Comparison of ENCODE assay signal across 30 cellular contexts in the genomic region with DNA sequence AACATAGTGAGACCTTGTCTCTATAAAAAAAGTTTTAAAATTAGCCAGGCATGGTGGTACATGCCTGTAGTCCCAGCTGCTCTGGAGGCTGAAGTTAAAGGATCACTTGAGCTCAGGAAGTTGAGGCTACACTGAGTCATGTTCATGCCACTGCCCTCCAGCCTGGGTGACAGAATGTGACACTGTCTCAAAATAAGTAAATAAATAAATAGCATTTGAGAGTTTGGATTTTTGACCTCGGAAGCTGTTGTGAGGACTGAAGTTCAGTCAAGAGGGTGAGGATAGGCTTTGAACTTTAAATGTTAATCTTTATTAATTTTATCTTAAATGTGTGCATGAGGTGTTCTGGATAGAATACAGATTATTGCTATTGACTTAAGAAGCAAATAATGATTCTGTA.
"Had no signal": no experiment of that assay in that cellular context is flagged by ENCODE, and none has a peak within 500 bp of the region (broad histone marks: within the 10 kb centered on the region; RNA-seq: fewer than 3 reads in every experiment).

No MANE protein-coding gene starts in this region.

- H3K4me1 ChIP-seq: Peyer's patch, SJSA1 had no signal

- H3K4me3 ChIP-seq: Peyer's patch, SJSA1 had no signal

- DNase-seq: activated B cell treated with CpG ODN at 0.5 μM for 24 hours; activated CD4-positive, alpha-beta memory T cell treated with anti-CD3 and anti-CD28 coated beads for 36 hours; activated CD4-positive, alpha-beta T cell treated with anti-CD3 and anti-CD28 coated beads for 4 hours; activated CD4-positive, alpha-beta T cell treated with anti-CD3 and anti-CD28 coated beads, Interleukin-2, amount 50 U/mL, for 1 hour; activated CD4-positive, CD25-positive, alpha-beta regulatory T cell treated with anti-CD3 and anti-CD28 coated beads, Interleukin-2, amount 50 U/mL, for 72 hours; activated CD8-positive, alpha-beta memory T cell treated with anti-CD3 and anti-CD28 coated beads, Interleukin-2, amount 50 U/mL, for 4 hours; activated naive CD4-positive, alpha-beta T cell treated with anti-CD3 and anti-CD28 coated beads, Interleukin-2, amount 10 ng/mL, durations not matched to agents 7 days and 5 days; activated naive CD8-positive, alpha-beta T cell treated with anti-CD3 and anti-CD28 coated beads, Interleukin-2, amount 50 U/mL, for 24 hours; activated T-cell treated with anti-CD3 and anti-CD28 coated beads for 4 hours; activated T-cell treated with anti-CD3 and anti-CD28 coated beads, Interleukin-2, amount 50 U/mL, for 4 hours; anterior cingulate cortex; caudate nucleus; cerebellar nuclear complex; NCI-H1048; NCI-H1105 treated with DMSO at 0.1 percent for 48 hours; NCI-H1436; NCI-H1694 treated with DMSO at 0.1 percent for 48 hours; NCI-H2029; NCI-H345; NCI-H524 treated with DMSO at 0.1 percent for 48 hours; Peyer's patch; RPMI8226; SHP77 treated with DMSO at 0.1 percent for 48 hours; SW 1271; T-helper 1 cell; T-helper 2 cell; T-helper 9 cell had no signal

- H3K27ac ChIP-seq: Peyer's patch, SJSA1, VCaP had no signal

- H3K27me3 ChIP-seq: Peyer's patch, SJSA1 had no signal

- H3K36me3 ChIP-seq: Peyer's patch, SJSA1 had no signal

- FAIRE-seq: bronchial epithelial cell had no signal

- ATAC-seq: activated naive CD8-positive, alpha-beta T cell treated with anti-CD3 and anti-CD28 coated beads, Interleukin-2, amount 50 U/mL, for 24 hours; activated T-cell treated with anti-CD3 and anti-CD28 coated beads, Interleukin-2, amount 50 U/mL, for 4 hours had no signal

- H3K9me3 ChIP-seq: Peyer's patch, SJSA1 had no signal
